Comparison of ENCODE assay signal across 17 cellular contexts in the genomic region with DNA sequence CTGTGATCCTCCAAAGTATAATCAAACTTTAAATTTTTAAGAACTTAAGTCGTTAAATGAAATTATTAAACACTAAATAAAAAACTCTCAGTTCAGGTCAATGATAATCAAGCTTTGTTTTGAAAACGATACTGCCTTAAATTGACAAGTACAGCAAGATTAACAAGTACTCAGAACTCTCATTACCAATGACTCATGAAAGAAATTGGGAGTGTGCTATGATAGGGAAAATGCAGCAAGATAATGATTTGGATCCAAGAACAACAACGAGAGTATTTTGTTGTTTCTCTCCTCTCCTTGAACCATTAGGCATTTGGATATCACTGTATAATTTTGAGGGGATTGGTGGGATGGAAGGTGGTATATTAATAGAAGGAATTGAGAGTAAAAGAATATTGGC. TPM values are rescaled to one million over a fixed set of nuclear protein-coding genes. Genes with fewer than 3 reads are reported as not detected.
A peak's percentile ranks its signal among the peaks of the same experiment; 100 is the strongest.
DNase-seq lines count a peak whose midpoint lies in the region; ATAC-seq, FAIRE-seq and TF ChIP-seq lines count a peak whose summit lies in the region.
"Had no signal": no experiment of that assay in that cellular context is flagged by ENCODE, and none has a peak within 500 bp of the region (broad histone marks: within the 10 kb centered on the region; RNA-seq: fewer than 3 reads in every experiment).

No MANE protein-coding gene starts in this region.

- H3K4me3 Mint-ChIP-seq in CD4-positive, CD25-positive, alpha-beta regulatory T cell = peak overlapping the region in 3 of 4 donors; percentile 2 to 54 (median 31)
- no peak overlapping the region for H3K4me3 Mint-ChIP-seq in chondrocyte (ENCODE audit: unreplicated experiment)
- no peak overlapping the region for H3K4me3 Mint-ChIP-seq in memory B cell
- H3K4me3 Mint-ChIP-seq: activated CD8-positive, alpha-beta memory T cell treated with anti-CD3 and anti-CD28 coated beads, Interleukin-2, amount 10 ng/mL, durations not matched to agents 7 days and 5 days had no signal

- no peak for ATAC-seq in CD4-positive, CD25-positive, alpha-beta regulatory T cell (ENCODE audit: low read depth in 2 of 2)
- ATAC-seq in memory B cell (ENCODE audit: low read depth) = no peak
- no peak for ATAC-seq in GM19023 (IDR thresholded peaks at IDR 0.05; ENCODE audit: unreplicated experiment)
- ATAC-seq: activated CD8-positive, alpha-beta memory T cell treated with anti-CD3 and anti-CD28 coated beads, Interleukin-2, amount 10 ng/mL, durations not matched to agents 7 days and 5 days; GM12878 had no signal

- H3K9me3 Mint-ChIP-seq in CD4-positive, CD25-positive, alpha-beta regulatory T cell = no peaks in the 10 kb centered on the region
- H3K9me3 Mint-ChIP-seq in chondrocyte (ENCODE audit: low read depth) (no peaks in the 10 kb centered on the region), memory B cell (no peaks in the 10 kb centered on the region)

- peaks cover 31% of the 10 kb centered on the region for H3K36me3 Mint-ChIP-seq in CD4-positive, CD25-positive, alpha-beta regulatory T cell
- peaks cover 6% of the 10 kb centered on the region for H3K36me3 Mint-ChIP-seq in chondrocyte (ENCODE audit: low read depth)
- H3K36me3 Mint-ChIP-seq in memory B cell = peaks cover 12% of the 10 kb centered on the region

- no peak overlapping the region for H3K27ac ChIP-seq in CD4-positive, CD25-positive, alpha-beta regulatory T cell (ENCODE audit: insufficient read depth, low read length, poor library complexity, severe bottlenecking)
- H3K27ac ChIP-seq: uterus, WERI-Rb-1 had no signal

- H3K4me1 Mint-ChIP-seq in CD4-positive, CD25-positive, alpha-beta regulatory T cell = peaks cover 41 to 80% (median 64%) of the 10 kb centered on the region in 4 donors
- H3K4me1 Mint-ChIP-seq in chondrocyte (ENCODE audit: low read depth) (peaks cover 57% of the 10 kb centered on the region), memory B cell (peaks cover 24% of the 10 kb centered on the region)

- intact Hi-C loops in posterior vena cava (cut with DNase I) = no loop called here

- TF ChIP-seq POLR2A in GM12891 (IDR thresholded peaks at IDR 0.05; ENCODE audit: low read depth, low read length) = no peak

- H3K4me1 ChIP-seq in CD4-positive, CD25-positive, alpha-beta regulatory T cell (ENCODE audit: control insufficient read depth, insufficient read depth, low read length, poor library complexity, severe bottlenecking) = peaks cover 54% of the 10 kb centered on the region

- no peaks in the 10 kb centered on the region for H3K27me3 ChIP-seq in CD4-positive, CD25-positive, alpha-beta regulatory T cell (ENCODE audit: control insufficient read depth, insufficient read depth, low read length)
- H3K27me3 ChIP-seq: uterus had no signal

- no peaks in the 10 kb centered on the region for H3K9me3 ChIP-seq in CD4-positive, CD25-positive, alpha-beta regulatory T cell (ENCODE audit: control insufficient read depth in 2 of 2, low read length in 2 of 2)
- H3K9me3 ChIP-seq: uterus had no signal

- H3K27ac Mint-ChIP-seq in CD4-positive, CD25-positive, alpha-beta regulatory T cell = peak overlapping the region in 1 of 3 donors; percentile 1
- H3K27ac Mint-ChIP-seq in chondrocyte (ENCODE audit: unreplicated experiment) = peak overlapping the region; percentile 49
- H3K27ac Mint-ChIP-seq in memory B cell = peak overlapping the region; percentile 10
- H3K27ac Mint-ChIP-seq: activated CD8-positive, alpha-beta memory T cell treated with anti-CD3 and anti-CD28 coated beads, Interleukin-2, amount 10 ng/mL, durations not matched to agents 7 days and 5 days had no signal

- FAIRE-seq in GM12891 (lab: Jason Lieb, UNC) = peak; percentile 52
- FAIRE-seq: GM12878 had no signal

- peak overlapping the region; percentile 51 for H3K4me3 ChIP-seq in CD4-positive, CD25-positive, alpha-beta regulatory T cell (ENCODE audit: low read depth, low read length)
- H3K4me3 ChIP-seq: uterus had no signal

- DNase-seq in CD4-positive, CD25-positive, alpha-beta regulatory T cell = no peak
- DNase-seq in GM12891 (ENCODE audit: insufficient read length, low spot score) (no peak), chondrocyte (ENCODE audit: low spot score) (no peak), memory B cell (ENCODE audit: low spot score in 2 of 2) (no peak), posterior vena cava (ENCODE audit: low spot score) (no peak), RKO (ENCODE audit: low spot score) (no peak), GM19238 (ENCODE audit: insufficient read length, low spot score) (no peak)
- DNase-seq: activated CD8-positive, alpha-beta memory T cell treated with anti-CD3 and anti-CD28 coated beads, Interleukin-2, amount 10 ng/mL, durations not matched to agents 7 days and 5 days; cortex of kidney; midbrain; NCI-H1048; NCI-H345; posterior cingulate gyrus; uterus; WERI-Rb-1 had no signal

- peaks cover 37% of the 10 kb centered on the region for H3K36me3 ChIP-seq in CD4-positive, CD25-positive, alpha-beta regulatory T cell (ENCODE audit: control insufficient read depth, insufficient read depth, low read length)
- H3K36me3 ChIP-seq: uterus had no signal

- H3K27me3 Mint-ChIP-seq in CD4-positive, CD25-positive, alpha-beta regulatory T cell = no peaks in the 10 kb centered on the region
- H3K27me3 Mint-ChIP-seq in chondrocyte (ENCODE audit: low read depth) (no peaks in the 10 kb centered on the region), memory B cell (no peaks in the 10 kb centered on the region)
- H3K27me3 Mint-ChIP-seq: activated CD8-positive, alpha-beta memory T cell treated with anti-CD3 and anti-CD28 coated beads, Interleukin-2, amount 10 ng/mL, durations not matched to agents 7 days and 5 days had no signal

- TF ChIP-seq CTCF in chondrocyte (IDR thresholded peaks at IDR 0.05) = no peak

TF ChIP-seq in GM12891, 5 proteins besides CTCF, POLR2A, EP300 and RAD21:
- no peak for TF ChIP-seq TAF1 (IDR thresholded peaks at IDR 0.05; ENCODE audit: low read depth, low read length)
- TF ChIP-seq POU2F2 (IDR thresholded peaks at IDR 0.05; ENCODE audit: low read depth, low read length) = no peak
- no peak for TF ChIP-seq POLR2AphosphoS5 (IDR thresholded peaks at IDR 0.05; ENCODE audit: low read depth, low read length)
- no peak for TF ChIP-seq PAX5 (IDR thresholded peaks at IDR 0.05; ENCODE audit: insufficient read depth, low read length, severe bottlenecking)
- TF ChIP-seq SPI1 (IDR thresholded peaks at IDR 0.05; ENCODE audit: low read depth, low read length) = no peak

RNA-seq across cellular contexts. Expression of gene N4BP2L2, which starts 10.2 kb away (rescaled TPM):
- total RNA-seq in CD4-positive, CD25-positive, alpha-beta regulatory T cell = 242 TPM
- 100 to 1,000 TPM; 161 to 214 (median 193) TPM for polyA plus RNA-seq in CD4-positive, CD25-positive, alpha-beta regulatory T cell
- polyA plus RNA-seq in GM12891 (2012; ENCODE audit: low read depth, missing spikeins) = 35.7 TPM
- 87.3 to 100 TPM (median 90.0 TPM) in 3 replicates for total RNA-seq in chondrocyte
- total RNA-seq in posterior vena cava = 100 to 1,000 TPM; 130 to 137 TPM

RNA-seq across cellular contexts. Expression of gene PDS5B, which starts 57.9 kb away (rescaled TPM):
- 51.4 TPM for total RNA-seq in CD4-positive, CD25-positive, alpha-beta regulatory T cell
- 10 to 100 TPM; 28.6 to 37.4 (median 32.1) TPM for polyA plus RNA-seq in CD4-positive, CD25-positive, alpha-beta regulatory T cell
- polyA plus RNA-seq in GM12891 (2012; ENCODE audit: low read depth, missing spikeins) = 16.9 TPM
- total RNA-seq in chondrocyte (48.7 to 77.1 TPM (median 49.0 TPM) in 3 replicates), posterior vena cava (10 to 100 TPM; 38.8 to 43.1 TPM)

Comparison
In these comparisons a context has a peak if more than half of its experiments do, and no peak if none do; other contexts are left out.
1. H3K4me3 Mint-ChIP-seq: peak in CD4-positive, CD25-positive, alpha-beta regulatory T cell (3 of 4); none in chondrocyte (single experiment) and memory B cell (single experiment).